1 cellular context compared by ENCODE assay signal in genomic region chr6:13573669-13574110, GRCh38.
TF ChIP-seq lines count a peak whose summit lies in the region.

No MANE protein-coding gene starts in this region.

TF ChIP-seq in WTC11, 78 proteins besides CTCF, POLR2A, EP300 and RAD21 (continued from another document):
- TF ChIP-seq ZNF512 (CRISPR knock-in tag; IDR thresholded peaks at IDR 0.05; ENCODE audit: borderline replicate concordance) (no peak), CREM (CRISPR knock-in tag; IDR thresholded peaks at IDR 0.05) (no peak), ZBTB43 (CRISPR knock-in tag; IDR thresholded peaks at IDR 0.05) (no peak), NFATC4 (CRISPR knock-in tag; IDR thresholded peaks at IDR 0.05) (no peak), ARID4B (CRISPR knock-in tag; IDR thresholded peaks at IDR 0.05; ENCODE audit: borderline replicate concordance) (no peak), SMAD4 (CRISPR knock-in tag; IDR thresholded peaks at IDR 0.05) (no peak), ZNF532 (CRISPR knock-in tag; IDR thresholded peaks at IDR 0.05; ENCODE audit: borderline replicate concordance) (no peak), MXD4 (CRISPR knock-in tag; IDR thresholded peaks at IDR 0.05; ENCODE audit: borderline replicate concordance) (no peak), CBFB (CRISPR knock-in tag; IDR thresholded peaks at IDR 0.05; ENCODE audit: low read depth) (no peak)
